8 cellular contexts compared by ENCODE assay signal in the genomic region with DNA sequence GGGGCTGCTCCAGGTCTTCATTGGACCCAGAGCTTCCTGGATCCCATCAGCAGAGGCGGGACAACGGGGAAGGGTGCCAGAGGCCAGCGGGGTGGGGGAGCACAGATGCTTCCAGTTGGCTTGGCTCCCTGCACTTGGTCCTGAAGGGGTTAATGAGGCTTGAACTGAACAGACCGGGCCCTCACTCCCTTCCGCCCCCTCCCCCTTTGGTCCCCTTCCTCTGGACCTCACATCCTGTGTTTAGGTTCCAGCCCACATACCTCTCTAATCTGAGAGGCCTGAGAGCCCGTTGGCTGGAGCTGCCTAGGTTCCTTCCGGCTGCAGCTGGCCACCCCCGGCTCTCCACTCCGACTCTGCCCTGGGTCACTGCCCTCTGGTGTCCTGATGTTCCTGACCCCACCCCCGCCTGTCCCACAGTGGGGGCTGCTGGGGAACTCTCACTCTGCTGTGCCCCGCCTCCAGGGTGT. TPM values are rescaled to one million over a fixed set of nuclear protein-coding genes. Genes with fewer than 3 reads are reported as not detected.
A peak's percentile ranks its signal among the peaks of the same experiment; 100 is the strongest.
DNase-seq lines count a peak whose midpoint lies in the region; ATAC-seq and TF ChIP-seq lines count a peak whose summit lies in the region.

No MANE protein-coding gene starts in this region.

- intact Hi-C loops in prostate gland (cut with DNase I): loop anchor here (5.0 kb wide), 1 partner anchor 354 kb away; no protein-coding TSS in a partner anchor

- H3K9ac ChIP-seq in DND-41 (ENCODE audit: low read depth, low read length): no peak overlapping the region

- H3K36me3 ChIP-seq in DND-41 (ENCODE audit: insufficient read depth, low read length): peaks cover 56% of the 10 kb centered on the region
- H3K36me3 ChIP-seq in cardiac muscle cell: peaks cover 12% of the 10 kb centered on the region
- peaks cover 0 to 6% of the 10 kb centered on the region in 2 donors for H3K36me3 ChIP-seq in prostate gland

- DNase-seq in DND-41 (no peak), cardiac muscle cell (ENCODE audit: low read depth in 1 of 2, low spot score in 1 of 2) (peak; percentile 91 to 98), prostate gland (ENCODE audit: low spot score) (no peak), SIG-M5 (lab: John Stamatoyannopoulos, UW) (no peak)
- DNase-seq in stimulated activated CD4-positive, alpha-beta T cell treated with anti-CD3 and anti-CD28 coated beads, Interleukin-4, amount 100 ng/mL, for 24 hours: no peak

- WGBS in prostate gland: 46% methylated on average over 10 of the region's 11 CpGs

- ATAC-seq in DND-41 (ENCODE audit: insufficient read depth, low read depth) (no peak), HG03457 (IDR thresholded peaks at IDR 0.05; ENCODE audit: unreplicated experiment) (no peak), GM19395 (IDR thresholded peaks at IDR 0.05; ENCODE audit: unreplicated experiment) (no peak)

- H4K20me1 ChIP-seq in DND-41 (ENCODE audit: insufficient read depth, low read length): no peaks in the 10 kb centered on the region

- H3K79me2 ChIP-seq in DND-41 (ENCODE audit: insufficient read depth, low read length): peaks cover 9% of the 10 kb centered on the region

- no peak for TF ChIP-seq POLR2A in prostate gland (IDR thresholded peaks at IDR 0.05)

- no peaks in the 10 kb centered on the region for H3K27me3 ChIP-seq in DND-41 (ENCODE audit: insufficient read depth, low read length, poor library complexity)
- H3K27me3 ChIP-seq in cardiac muscle cell: no peaks in the 10 kb centered on the region
- H3K27me3 ChIP-seq in prostate gland (replicated peaks; ENCODE audit: insufficient read depth): no peaks in the 10 kb centered on the region

- no peak for TF ChIP-seq CTCF in DND-41 (IDR thresholded peaks at IDR 0.05; ENCODE audit: borderline replicate concordance, extremely low read depth, low read length, poor library complexity, severe bottlenecking)
- TF ChIP-seq CTCF in WI38 (IDR thresholded peaks at IDR 0.05; ENCODE audit: low read depth, low read length): no peak
- TF ChIP-seq CTCF in cardiac muscle cell (IDR thresholded peaks at IDR 0.05; ENCODE audit: low read depth, low read length): no peak
- TF ChIP-seq CTCF in prostate gland (IDR thresholded peaks at IDR 0.05): no peak

- no peak overlapping the region for H2AFZ ChIP-seq in DND-41 (ENCODE audit: low read depth, low read length)

- H3K9me3 ChIP-seq in DND-41 (ENCODE audit: insufficient read depth, low read length, severe bottlenecking): no peaks in the 10 kb centered on the region
- H3K9me3 ChIP-seq in cardiac muscle cell (ENCODE audit: low read depth): no peaks in the 10 kb centered on the region
- H3K9me3 ChIP-seq in prostate gland: no peaks in the 10 kb centered on the region

- H3K27ac ChIP-seq in DND-41 (ENCODE audit: low read length) (0 out of 2 replicates have a peak overlapping the region, but pooled peaks have one; percentile 31), cardiac muscle cell (peak overlapping the region; percentile 99), prostate gland (peak overlapping the region; percentile 99)

- H3K4me3 ChIP-seq in DND-41 (ENCODE audit: low read depth in 1 of 2, low read length in 2 of 2) (no peak overlapping the region), WI38 (ENCODE audit: low read depth, low read length) (0 out of 2 replicates have a peak overlapping the region, but pooled peaks have one; percentile 9), cardiac muscle cell (no peak overlapping the region), prostate gland (no peak overlapping the region)

- H3K4me1 ChIP-seq in DND-41 (ENCODE audit: insufficient read depth, low read length) (peaks cover 42% of the 10 kb centered on the region), cardiac muscle cell (ENCODE audit: low read depth) (peaks cover 71% of the 10 kb centered on the region), prostate gland (replicated peaks) (peaks cover 50% of the 10 kb centered on the region)

- no peak overlapping the region for H3K4me2 ChIP-seq in DND-41 (ENCODE audit: insufficient read depth, low read length)

RNA-seq across cellular contexts. Expression of a gene that starts 32.3 kb away (rescaled TPM):
- total RNA-seq in cardiac muscle cell (197 and 257 TPM in 2 replicates), prostate gland (100 to 1,000 TPM; 165 to 173 TPM)
- polyA plus RNA-seq in cardiac muscle cell: 144 and 156 TPM in 2 replicates

RNA-seq across cellular contexts. Expression of a gene that starts 32.9 kb away (rescaled TPM):
- total RNA-seq in cardiac muscle cell (81.6 and 92.8 TPM in 2 replicates), prostate gland (10 to 100 TPM; 59.8 to 98.3 TPM)
- 80.6 and 85.2 TPM in 2 replicates for polyA plus RNA-seq in cardiac muscle cell

RNA-seq across cellular contexts. Expression of a gene that starts 34.6 kb away (rescaled TPM):
- total RNA-seq in cardiac muscle cell (51.7 and 77.4 TPM in 2 replicates), prostate gland (10 to 100 TPM in 1 of 2 donors, 1 to 10 TPM in 1; 7.2 to 30.7 TPM)
- 21.5 and 38.5 TPM in 2 replicates for polyA plus RNA-seq in cardiac muscle cell

Comparison
In these comparisons a context has a peak if more than half of its experiments do, and no peak if none do; other contexts are left out.
1. DNase-seq: peak in cardiac muscle cell (2 of 2); none in DND-41 (single experiment), prostate gland (single experiment), stimulated activated CD4-positive, alpha-beta T cell treated with anti-CD3 and anti-CD28 coated beads, Interleukin-4, amount 100 ng/mL, for 24 hours (single experiment) and SIG-M5 (single experiment).
2. H3K27ac ChIP-seq: peak in every context shown above with its lines; median percentile 99 in cardiac muscle cell; 99 in prostate gland; 31 in DND-41.